ENCODE assay signal across 1 cellular context in the genomic region with DNA sequence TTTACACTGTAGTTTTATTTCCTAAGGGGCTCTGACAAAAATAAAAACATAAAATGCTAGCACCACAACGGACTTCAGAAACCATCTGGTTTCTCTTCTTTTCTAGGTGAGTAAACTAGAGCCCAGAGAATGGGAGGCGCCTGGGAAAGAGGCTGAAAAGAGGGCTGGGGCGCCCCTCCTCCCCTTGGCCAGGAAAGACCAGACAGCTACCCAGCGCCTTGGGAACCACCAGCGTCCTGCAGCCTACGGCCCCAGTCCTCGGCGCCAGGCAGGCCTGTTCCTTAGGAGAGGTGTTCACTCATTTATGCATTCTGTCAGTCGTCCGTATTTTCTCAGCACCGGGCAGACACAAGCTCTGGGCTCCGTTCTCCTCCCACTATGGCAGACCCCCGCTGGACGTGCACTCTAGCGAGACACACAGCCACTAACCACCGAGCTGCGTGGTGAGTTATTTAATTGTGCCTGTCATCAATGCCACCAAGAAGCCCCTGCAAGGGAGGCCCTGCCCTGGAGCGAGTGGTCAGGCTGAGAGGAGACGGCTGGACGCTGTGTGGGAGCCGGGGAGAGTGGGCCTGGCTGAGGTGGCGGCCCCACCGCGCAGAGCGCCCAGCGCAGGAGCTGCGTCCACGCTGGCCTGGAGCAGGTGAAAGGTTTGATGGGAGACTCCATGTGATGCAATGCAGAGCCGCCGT.
TF ChIP-seq lines count a peak whose summit lies in the region.

No MANE protein-coding gene starts in this region.

TF ChIP-seq in H1, 55 proteins besides CTCF, POLR2A, EP300 and RAD21:
- no peak for TF ChIP-seq TBP (IDR thresholded peaks at IDR 0.05; ENCODE audit: low read depth, low read length)
- no peak for TF ChIP-seq USF2 (IDR thresholded peaks at IDR 0.05; ENCODE audit: low read length)
- TF ChIP-seq CREB1 (IDR thresholded peaks at IDR 0.05) = no peak
- no peak for TF ChIP-seq CBX5 (IDR thresholded peaks at IDR 0.05; ENCODE audit: low read depth, low read length)
- TF ChIP-seq CHD2 (IDR thresholded peaks at IDR 0.05; ENCODE audit: low read length) = no peak
- TF ChIP-seq, protein P1, sequence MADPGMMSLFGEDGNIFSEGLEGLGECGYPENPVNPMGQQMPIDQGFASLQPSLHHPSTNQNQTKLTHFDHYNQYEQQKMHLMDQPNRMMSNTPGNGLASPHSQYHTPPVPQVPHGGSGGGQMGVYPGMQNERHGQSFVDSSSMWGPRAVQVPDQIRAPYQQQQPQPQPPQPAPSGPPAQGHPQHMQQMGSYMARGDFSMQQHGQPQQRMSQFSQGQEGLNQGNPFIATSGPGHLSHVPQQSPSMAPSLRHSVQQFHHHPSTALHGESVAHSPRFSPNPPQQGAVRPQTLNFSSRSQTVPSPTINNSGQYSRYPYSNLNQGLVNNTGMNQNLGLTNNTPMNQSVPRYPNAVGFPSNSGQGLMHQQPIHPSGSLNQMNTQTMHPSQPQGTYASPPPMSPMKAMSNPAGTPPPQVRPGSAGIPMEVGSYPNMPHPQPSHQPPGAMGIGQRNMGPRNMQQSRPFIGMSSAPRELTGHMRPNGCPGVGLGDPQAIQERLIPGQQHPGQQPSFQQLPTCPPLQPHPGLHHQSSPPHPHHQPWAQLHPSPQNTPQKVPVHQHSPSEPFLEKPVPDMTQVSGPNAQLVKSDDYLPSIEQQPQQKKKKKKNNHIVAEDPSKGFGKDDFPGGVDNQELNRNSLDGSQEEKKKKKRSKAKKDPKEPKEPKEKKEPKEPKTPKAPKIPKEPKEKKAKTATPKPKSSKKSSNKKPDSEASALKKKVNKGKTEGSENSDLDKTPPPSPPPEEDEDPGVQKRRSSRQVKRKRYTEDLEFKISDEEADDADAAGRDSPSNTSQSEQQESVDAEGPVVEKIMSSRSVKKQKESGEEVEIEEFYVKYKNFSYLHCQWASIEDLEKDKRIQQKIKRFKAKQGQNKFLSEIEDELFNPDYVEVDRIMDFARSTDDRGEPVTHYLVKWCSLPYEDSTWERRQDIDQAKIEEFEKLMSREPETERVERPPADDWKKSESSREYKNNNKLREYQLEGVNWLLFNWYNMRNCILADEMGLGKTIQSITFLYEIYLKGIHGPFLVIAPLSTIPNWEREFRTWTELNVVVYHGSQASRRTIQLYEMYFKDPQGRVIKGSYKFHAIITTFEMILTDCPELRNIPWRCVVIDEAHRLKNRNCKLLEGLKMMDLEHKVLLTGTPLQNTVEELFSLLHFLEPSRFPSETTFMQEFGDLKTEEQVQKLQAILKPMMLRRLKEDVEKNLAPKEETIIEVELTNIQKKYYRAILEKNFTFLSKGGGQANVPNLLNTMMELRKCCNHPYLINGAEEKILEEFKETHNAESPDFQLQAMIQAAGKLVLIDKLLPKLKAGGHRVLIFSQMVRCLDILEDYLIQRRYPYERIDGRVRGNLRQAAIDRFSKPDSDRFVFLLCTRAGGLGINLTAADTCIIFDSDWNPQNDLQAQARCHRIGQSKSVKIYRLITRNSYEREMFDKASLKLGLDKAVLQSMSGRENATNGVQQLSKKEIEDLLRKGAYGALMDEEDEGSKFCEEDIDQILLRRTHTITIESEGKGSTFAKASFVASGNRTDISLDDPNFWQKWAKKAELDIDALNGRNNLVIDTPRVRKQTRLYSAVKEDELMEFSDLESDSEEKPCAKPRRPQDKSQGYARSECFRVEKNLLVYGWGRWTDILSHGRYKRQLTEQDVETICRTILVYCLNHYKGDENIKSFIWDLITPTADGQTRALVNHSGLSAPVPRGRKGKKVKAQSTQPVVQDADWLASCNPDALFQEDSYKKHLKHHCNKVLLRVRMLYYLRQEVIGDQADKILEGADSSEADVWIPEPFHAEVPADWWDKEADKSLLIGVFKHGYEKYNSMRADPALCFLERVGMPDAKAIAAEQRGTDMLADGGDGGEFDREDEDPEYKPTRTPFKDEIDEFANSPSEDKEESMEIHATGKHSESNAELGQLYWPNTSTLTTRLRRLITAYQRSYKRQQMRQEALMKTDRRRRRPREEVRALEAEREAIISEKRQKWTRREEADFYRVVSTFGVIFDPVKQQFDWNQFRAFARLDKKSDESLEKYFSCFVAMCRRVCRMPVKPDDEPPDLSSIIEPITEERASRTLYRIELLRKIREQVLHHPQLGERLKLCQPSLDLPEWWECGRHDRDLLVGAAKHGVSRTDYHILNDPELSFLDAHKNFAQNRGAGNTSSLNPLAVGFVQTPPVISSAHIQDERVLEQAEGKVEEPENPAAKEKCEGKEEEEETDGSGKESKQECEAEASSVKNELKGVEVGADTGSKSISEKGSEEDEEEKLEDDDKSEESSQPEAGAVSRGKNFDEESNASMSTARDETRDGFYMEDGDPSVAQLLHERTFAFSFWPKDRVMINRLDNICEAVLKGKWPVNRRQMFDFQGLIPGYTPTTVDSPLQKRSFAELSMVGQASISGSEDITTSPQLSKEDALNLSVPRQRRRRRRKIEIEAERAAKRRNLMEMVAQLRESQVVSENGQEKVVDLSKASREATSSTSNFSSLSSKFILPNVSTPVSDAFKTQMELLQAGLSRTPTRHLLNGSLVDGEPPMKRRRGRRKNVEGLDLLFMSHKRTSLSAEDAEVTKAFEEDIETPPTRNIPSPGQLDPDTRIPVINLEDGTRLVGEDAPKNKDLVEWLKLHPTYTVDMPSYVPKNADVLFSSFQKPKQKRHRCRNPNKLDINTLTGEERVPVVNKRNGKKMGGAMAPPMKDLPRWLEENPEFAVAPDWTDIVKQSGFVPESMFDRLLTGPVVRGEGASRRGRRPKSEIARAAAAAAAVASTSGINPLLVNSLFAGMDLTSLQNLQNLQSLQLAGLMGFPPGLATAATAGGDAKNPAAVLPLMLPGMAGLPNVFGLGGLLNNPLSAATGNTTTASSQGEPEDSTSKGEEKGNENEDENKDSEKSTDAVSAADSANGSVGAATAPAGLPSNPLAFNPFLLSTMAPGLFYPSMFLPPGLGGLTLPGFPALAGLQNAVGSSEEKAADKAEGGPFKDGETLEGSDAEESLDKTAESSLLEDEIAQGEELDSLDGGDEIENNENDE (IDR thresholded peaks at IDR 0.05; ENCODE audit: insufficient replicate concordance, low read length) = no peak
- TF ChIP-seq JUN (IDR thresholded peaks at IDR 0.05; ENCODE audit: low read depth, low read length) = no peak
- TF ChIP-seq TEAD4 (IDR thresholded peaks at IDR 0.05; ENCODE audit: low read depth, low read length) = no peak
- no peak for TF ChIP-seq SIX5 (IDR thresholded peaks at IDR 0.05; ENCODE audit: low read depth, low read length)
- no peak for TF ChIP-seq POLR2AphosphoS5 (IDR thresholded peaks at IDR 0.05; ENCODE audit: low read depth, low read length)
- no peak for TF ChIP-seq CTBP2 (IDR thresholded peaks at IDR 0.05; ENCODE audit: borderline replicate concordance, insufficient read depth, insufficient read length, low read length)
- TF ChIP-seq BACH1 (IDR thresholded peaks at IDR 0.05; ENCODE audit: low read length) = no peak
- no peak for TF ChIP-seq EZH2 (IDR thresholded peaks at IDR 0.05; ENCODE audit: low read depth, low read length, severe bottlenecking)
- no peak for TF ChIP-seq PHF8 (conservative IDR thresholded peaks at IDR 0.05; ENCODE audit: low read depth, low read length)
- TF ChIP-seq BCL11A (IDR thresholded peaks at IDR 0.05; ENCODE audit: low read depth in 2 of 2, low read length in 2 of 2) = no peak
- TF ChIP-seq NANOG (IDR thresholded peaks at IDR 0.05; ENCODE audit: insufficient read depth, low read depth, low read length, poor library complexity, severe bottlenecking) = no peak
- no peak for TF ChIP-seq RXRA (IDR thresholded peaks at IDR 0.05; ENCODE audit: insufficient read depth, low read depth, low read length)
- no peak for TF ChIP-seq SUZ12 (IDR thresholded peaks at IDR 0.05; ENCODE audit: low read length)
